ENCODE assay signal across 9 cellular contexts in the genomic region with DNA sequence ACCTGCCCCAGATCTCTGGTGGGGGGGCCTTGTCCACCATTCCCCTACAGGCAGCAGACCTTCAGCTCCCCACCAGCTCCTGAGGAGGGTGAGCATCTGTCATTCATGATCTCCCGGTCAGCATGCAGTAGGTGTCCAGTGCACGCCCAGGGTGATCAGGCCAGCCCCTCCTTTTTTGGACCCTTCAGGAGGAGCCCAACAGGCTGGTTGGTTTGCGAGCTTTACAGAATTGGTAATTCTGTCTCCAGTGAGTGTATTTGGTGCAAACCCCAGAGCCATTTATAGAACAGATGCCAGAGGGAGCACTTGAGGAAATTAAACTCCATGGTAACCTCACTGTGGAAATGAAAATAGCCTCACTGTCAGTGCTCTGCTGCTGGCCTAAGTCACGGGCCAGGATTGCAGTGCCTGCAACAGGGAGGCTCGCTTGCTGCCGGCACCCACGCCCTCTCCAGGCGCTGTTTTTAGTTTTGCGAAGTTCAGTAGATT. TPM values are rescaled to one million over a fixed set of nuclear protein-coding genes. Genes with fewer than 3 reads are reported as not detected.
DNase-seq lines count a peak whose midpoint lies in the region; ATAC-seq and TF ChIP-seq lines count a peak whose summit lies in the region.
"Had no signal": no experiment of that assay in that cellular context is flagged by ENCODE, and none has a peak within 500 bp of the region (broad histone marks: within the 10 kb centered on the region; RNA-seq: fewer than 3 reads in every experiment).

No MANE protein-coding gene starts in this region.

- no peak overlapping the region for H3K4me3 ChIP-seq in left lung
- H3K4me3 ChIP-seq: A549 had no signal

- no peak overlapping the region for H3K27ac Mint-ChIP-seq in type B pancreatic cell
- H3K27ac Mint-ChIP-seq in activated CD8-positive, alpha-beta T cell treated with anti-CD3 and anti-CD28 coated beads, Interleukin-2, amount 10 ng/mL, durations not matched to agents 7 days and 5 days: no peak overlapping the region

- POLR2A ChIA-PET in activated CD8-positive, alpha-beta T cell treated with anti-CD3 and anti-CD28 coated beads, Interleukin-2, amount 10 ng/mL, durations not matched to agents 7 days and 5 days (lab: Charles Lee): no interaction called here

- TF ChIP-seq CTCF in left lung (IDR thresholded peaks at IDR 0.05): no peak
- TF ChIP-seq CTCF in type B pancreatic cell (conservative IDR thresholded peaks at IDR 0.05): no peak

- peak; percentile 20 for DNase-seq in NCI-H510A treated with DMSO at 0.1 percent for 48 hours (lab: John Stamatoyannopoulos, UW)
- DNase-seq in NCI-H510A (lab: John Stamatoyannopoulos, UW): no peak
- DNase-seq in astrocyte of the hippocampus (ENCODE audit: low read depth, low spot score): peak; percentile 75
- peak in 1 of 2 donors; percentile 68 for DNase-seq in left lung
- DNase-seq in type B pancreatic cell (ENCODE audit: extremely low spot score, unreplicated experiment): no peak
- DNase-seq in COLO829 (ENCODE audit: low spot score): no peak
- DNase-seq in activated CD8-positive, alpha-beta T cell treated with anti-CD3 and anti-CD28 coated beads, Interleukin-2, amount 10 ng/mL, durations not matched to agents 7 days and 5 days: no peak

- no peaks in the 10 kb centered on the region for H3K27me3 Mint-ChIP-seq in type B pancreatic cell
- H3K27me3 Mint-ChIP-seq in activated CD8-positive, alpha-beta T cell treated with anti-CD3 and anti-CD28 coated beads, Interleukin-2, amount 10 ng/mL, durations not matched to agents 7 days and 5 days (ENCODE audit: low read depth): no peaks in the 10 kb centered on the region

- no peaks in the 10 kb centered on the region for H3K36me3 ChIP-seq in left lung

- intact Hi-C loops in left lung (cut with DNase I): no loop called here

- H3K4me1 Mint-ChIP-seq in type B pancreatic cell (ENCODE audit: unreplicated experiment): peaks cover 62% of the 10 kb centered on the region
- H3K4me1 Mint-ChIP-seq in activated CD8-positive, alpha-beta T cell treated with anti-CD3 and anti-CD28 coated beads, Interleukin-2, amount 10 ng/mL, durations not matched to agents 7 days and 5 days (ENCODE audit: low read depth): peaks cover 6% of the 10 kb centered on the region

- H3K9me3 Mint-ChIP-seq in type B pancreatic cell: no peaks in the 10 kb centered on the region
- no peaks in the 10 kb centered on the region for H3K9me3 Mint-ChIP-seq in activated CD8-positive, alpha-beta T cell treated with anti-CD3 and anti-CD28 coated beads, Interleukin-2, amount 10 ng/mL, durations not matched to agents 7 days and 5 days (ENCODE audit: insufficient read depth)

- ATAC-seq in left lung (peak; percentile 84), HG03354 (IDR thresholded peaks at IDR 0.05; ENCODE audit: poor library complexity, severe bottlenecking, unreplicated experiment) (no peak)
- no peak for ATAC-seq in activated CD8-positive, alpha-beta T cell treated with anti-CD3 and anti-CD28 coated beads, Interleukin-2, amount 10 ng/mL, durations not matched to agents 7 days and 5 days
- ATAC-seq: A549 had no signal

- peak overlapping the region in 1 of 2 donors; percentile 16 for H3K27ac ChIP-seq in left lung
- H3K27ac ChIP-seq: A549 had no signal

- H3K36me3 Mint-ChIP-seq in type B pancreatic cell: no peaks in the 10 kb centered on the region
- H3K36me3 Mint-ChIP-seq in activated CD8-positive, alpha-beta T cell treated with anti-CD3 and anti-CD28 coated beads, Interleukin-2, amount 10 ng/mL, durations not matched to agents 7 days and 5 days (ENCODE audit: low read depth): no peaks in the 10 kb centered on the region

- H3K9me3 ChIP-seq in left lung: no peaks in the 10 kb centered on the region
- H3K9me3 ChIP-seq: A549 had no signal

- H3K4me1 ChIP-seq in left lung: no peaks in the 10 kb centered on the region
- H3K4me1 ChIP-seq: A549 had no signal

- H3K27me3 ChIP-seq in left lung: no peaks in the 10 kb centered on the region

- peak overlapping the region; percentile 66 for H3K4me3 Mint-ChIP-seq in type B pancreatic cell
- H3K4me3 Mint-ChIP-seq in activated CD8-positive, alpha-beta T cell treated with anti-CD3 and anti-CD28 coated beads, Interleukin-2, amount 10 ng/mL, durations not matched to agents 7 days and 5 days: no peak overlapping the region

- CTCF ChIA-PET in activated CD8-positive, alpha-beta T cell treated with anti-CD3 and anti-CD28 coated beads, Interleukin-2, amount 10 ng/mL, durations not matched to agents 7 days and 5 days (lab: Charles Lee): no interaction called here

RNA-seq across cellular contexts. Expression of a gene that starts 23.4 kb away (rescaled TPM):
- total RNA-seq in left lung (1 to 10 TPM in 1 of 2 donors, under 1 TPM in 1; 0.93 to 1.6 TPM), type B pancreatic cell (ENCODE audit: low replicate concordance) (47.2 and 75.5 TPM in 2 replicates)
- not detected for total RNA-seq in activated CD8-positive, alpha-beta T cell treated with anti-CD3 and anti-CD28 coated beads, Interleukin-2, amount 10 ng/mL, durations not matched to agents 7 days and 5 days

Comparison
In these comparisons a context has a peak if more than half of its experiments do, and no peak if none do; other contexts are left out.
1. DNase-seq: peak in NCI-H510A treated with DMSO at 0.1 percent for 48 hours (single experiment) and astrocyte of the hippocampus (single experiment); none in NCI-H510A (single experiment), type B pancreatic cell (single experiment), COLO829 (single experiment) and activated CD8-positive, alpha-beta T cell treated with anti-CD3 and anti-CD28 coated beads, Interleukin-2, amount 10 ng/mL, durations not matched to agents 7 days and 5 days (single experiment).
2. RNA of a gene that starts 23.4 kb away (total RNA-seq): 47.2 to 75.5 TPM in type B pancreatic cell; 0.93 to 1.6 TPM in left lung and not detected in activated CD8-positive, alpha-beta T cell treated with anti-CD3 and anti-CD28 coated beads, Interleukin-2, amount 10 ng/mL, durations not matched to agents 7 days and 5 days; every median in the first group is over 10 times any median in the second.